Comparison of ENCODE assay signal across 8 cellular contexts in the genomic region with DNA sequence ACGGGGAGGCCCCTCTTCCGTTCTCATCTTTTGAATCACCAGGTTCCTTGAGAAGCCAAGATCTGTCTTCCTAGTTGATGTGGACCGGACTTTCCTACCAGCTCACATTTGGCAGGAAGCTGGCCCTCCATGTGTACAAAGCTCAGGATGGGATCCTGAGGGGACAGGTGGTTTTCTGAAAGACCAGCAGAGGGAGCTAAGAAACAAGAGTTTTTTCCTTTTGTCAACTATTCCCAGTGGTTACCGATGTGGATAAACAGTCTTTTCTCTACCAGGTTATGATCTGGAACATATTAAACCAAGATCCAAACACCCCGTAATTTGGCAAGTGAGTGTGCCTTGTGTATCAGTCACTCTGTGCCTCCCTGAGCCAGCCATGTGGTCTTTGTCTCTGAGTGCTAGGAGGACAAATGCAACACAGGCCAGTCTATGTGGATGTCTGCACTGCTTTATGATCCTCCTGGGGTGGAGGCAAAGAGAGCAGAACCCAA. TPM values are rescaled to one million over a fixed set of nuclear protein-coding genes. Genes with fewer than 3 reads are reported as not detected.
DNase-seq lines count a peak whose midpoint lies in the region; ATAC-seq and TF ChIP-seq lines count a peak whose summit lies in the region.

No MANE protein-coding gene starts in this region.

- no peak overlapping the region for H3K4me3 Mint-ChIP-seq in endodermal cell

- peaks cover 4% of the 10 kb centered on the region for H3K4me1 Mint-ChIP-seq in endodermal cell

- peak; percentile 83 for TF ChIP-seq CTCF in endodermal cell (conservative IDR thresholded peaks at IDR 0.05)
- peak; percentile 58 for TF ChIP-seq CTCF in mucosa of descending colon (IDR thresholded peaks at IDR 0.05)

- no peak overlapping the region for H3K27ac Mint-ChIP-seq in endodermal cell

- intact Hi-C loops in mucosa of descending colon (cut with DNase I, micrococcal nuclease) = loop anchor here (2.0 to 10.0 kb wide), 2 partner anchors 41 to 215 kb away; no protein-coding TSS in a partner anchor

- H3K9me3 ChIP-seq in MG63 (no peaks in the 10 kb centered on the region), endodermal cell (ENCODE audit: control insufficient read depth, low read length) (no peaks in the 10 kb centered on the region), mucosa of descending colon (no peaks in the 10 kb centered on the region)

- peak; percentile 70 for DNase-seq in AG08395 (ENCODE audit: low spot score)
- DNase-seq in GM04504 (ENCODE audit: low read depth) = peak; percentile 13
- DNase-seq in MG63 = peak; percentile 15
- DNase-seq in SHP77 (lab: John Stamatoyannopoulos, UW) = peak; percentile 36 to 48
- peak; percentile 71 for DNase-seq in endodermal cell
- DNase-seq in mucosa of descending colon = no peak
- DNase-seq in cortex of kidney (lab: John Stamatoyannopoulos, UW) = no peak

- H3K9me3 Mint-ChIP-seq in endodermal cell = no peaks in the 10 kb centered on the region

- ATAC-seq in mucosa of descending colon (peak; percentile 72), GM18907 (IDR thresholded peaks at IDR 0.05; ENCODE audit: unreplicated experiment) (no peak)

- H3K9ac ChIP-seq in endodermal cell (ENCODE audit: extremely low read depth, low read length, poor library complexity, severe bottlenecking) = no peak overlapping the region

- peaks cover 2% of the 10 kb centered on the region for H3K36me3 Mint-ChIP-seq in endodermal cell (ENCODE audit: low read depth)

- no peaks in the 10 kb centered on the region for H3K36me3 ChIP-seq in MG63
- no peaks in the 10 kb centered on the region for H3K36me3 ChIP-seq in endodermal cell (ENCODE audit: control insufficient read depth, insufficient read depth, low read length)
- H3K36me3 ChIP-seq in mucosa of descending colon (ENCODE audit: low read depth) = no peaks in the 10 kb centered on the region

- H3K4me1 ChIP-seq in endodermal cell (ENCODE audit: control insufficient read depth, insufficient read depth, low read length) (no peaks in the 10 kb centered on the region), mucosa of descending colon (ENCODE audit: low read depth) (peaks cover 3% of the 10 kb centered on the region)

- H3K27me3 ChIP-seq in MG63 = peaks cover 7% of the 10 kb centered on the region; the same call in 1 of the 2 replicates
- H3K27me3 ChIP-seq in endodermal cell (ENCODE audit: control insufficient read depth, insufficient read depth, low read length, poor library complexity, severe bottlenecking) = no peaks in the 10 kb centered on the region

- 42 to 45% methylated on average over 4 to 5 of the region's 5 CpGs for WGBS in endodermal cell (ENCODE audit: insufficient coverage in 1 of 2, insufficient read length in 1 of 2), 2 experiments

- H3K4me3 ChIP-seq in MG63 (no peak overlapping the region), endodermal cell (ENCODE audit: low read length) (no peak overlapping the region), mucosa of descending colon (no peak overlapping the region)

- no peak overlapping the region for H3K27ac ChIP-seq in endodermal cell (ENCODE audit: low read depth, low read length)

- H3K27me3 Mint-ChIP-seq in endodermal cell (ENCODE audit: insufficient read depth) = no peaks in the 10 kb centered on the region

RNA-seq across cellular contexts. Expression of gene ARHGAP25, which starts 25.1 kb away (rescaled TPM):
- not detected in 2 replicates for total RNA-seq in MG63 (2014; rRNA removed; shearing (Covaris generic); ENCODE audit: low replicate concordance)
- total RNA-seq in endodermal cell (1 to 10 TPM in 1 of 2 donors, under 1 TPM in 1; 0.82 to 2.6 TPM), mucosa of descending colon (1 to 10 TPM; 3.1 to 8.8 (median 8.2) TPM)
- polyA plus RNA-seq in endodermal cell (2013, experiment 1 of 2) = 1.6 TPM
- polyA plus RNA-seq in endodermal cell (2013, experiment 2 of 2) = 1.6 TPM

Comparison
In these comparisons a context has a peak if more than half of its experiments do, and no peak if none do; other contexts are left out.
1. DNase-seq: peak in AG08395 (single experiment), GM04504 (single experiment), MG63 (single experiment), SHP77 (2 of 2) and endodermal cell (single experiment); none in mucosa of descending colon (0 of 3) and cortex of kidney (single experiment).